ENCODE assay signal across 9 cellular contexts in genomic region chr11:128555606-128556005, GRCh38. TPM values are rescaled to one million over a fixed set of nuclear protein-coding genes. Genes with fewer than 3 reads are reported as not detected.
DNase-seq lines count a peak whose midpoint lies in the region; ATAC-seq and TF ChIP-seq lines count a peak whose summit lies in the region.
"Had no signal": no experiment of that assay in that cellular context is flagged by ENCODE, and none has a peak within 500 bp of the region (broad histone marks: within the 10 kb centered on the region; RNA-seq: fewer than 3 reads in every experiment).

No MANE protein-coding gene starts in this region.

- H3K27ac ChIP-seq in esophagus squamous epithelium = no peak overlapping the region

- no peaks in the 10 kb centered on the region for H3K9me2 ChIP-seq in Loucy (replicated peaks; ENCODE audit: low read depth, low read length)

- H3K27me3 Mint-ChIP-seq in neural crest cell (ENCODE audit: low read depth) = peaks cover 50% of the 10 kb centered on the region
- no peaks in the 10 kb centered on the region for H3K27me3 Mint-ChIP-seq in stimulated activated naive B cell treated with anti-CD40 and anti-IgM and Interleukin-4, amounts not matched to agents 10 μg/mL and 1 μg/mL and 100 μg/mL, for 72 hours
- H3K27me3 Mint-ChIP-seq: activated CD4-positive, alpha-beta memory T cell treated with anti-CD3 and anti-CD28 coated beads for 36 hours had no signal

- H3K36me3 Mint-ChIP-seq in neural crest cell (ENCODE audit: low read depth) = no peaks in the 10 kb centered on the region
- no peaks in the 10 kb centered on the region for H3K36me3 Mint-ChIP-seq in stimulated activated naive B cell treated with anti-CD40 and anti-IgM and Interleukin-4, amounts not matched to agents 10 μg/mL and 1 μg/mL and 100 μg/mL, for 72 hours
- H3K36me3 Mint-ChIP-seq: activated CD4-positive, alpha-beta memory T cell treated with anti-CD3 and anti-CD28 coated beads for 36 hours had no signal

- H3K27me3 ChIP-seq in Loucy (ENCODE audit: insufficient read depth, low read length, poor library complexity, severe bottlenecking) = no peaks in the 10 kb centered on the region
- no peaks in the 10 kb centered on the region for H3K27me3 ChIP-seq in esophagus squamous epithelium

- 0 out of 2 replicates have a peak, but pooled peaks cover 4% of the 10 kb centered on the region for H3F3A ChIP-seq in Loucy (ENCODE audit: low read depth)

- H3K9me3 Mint-ChIP-seq in neural crest cell = no peaks in the 10 kb centered on the region
- peaks cover 0 to under 1% of the 10 kb centered on the region in 2 donors for H3K9me3 Mint-ChIP-seq in stimulated activated naive B cell treated with anti-CD40 and anti-IgM and Interleukin-4, amounts not matched to agents 10 μg/mL and 1 μg/mL and 100 μg/mL, for 72 hours
- H3K9me3 Mint-ChIP-seq: activated CD4-positive, alpha-beta memory T cell treated with anti-CD3 and anti-CD28 coated beads for 36 hours had no signal

- ATAC-seq in stimulated activated naive B cell treated with anti-CD40 and anti-IgM and Interleukin-4, amounts not matched to agents 10 μg/mL and 1 μg/mL and 100 μg/mL, for 72 hours (replicated peaks) = no peak
- no peak for ATAC-seq in GM21390 (IDR thresholded peaks at IDR 0.05; ENCODE audit: unreplicated experiment)
- ATAC-seq in GM21786 (IDR thresholded peaks at IDR 0.05; ENCODE audit: unreplicated experiment) = no peak

- DNase-seq in EH (ENCODE audit: low read depth) (peak; percentile 60), dermis microvascular lymphatic vessel endothelial cell (ENCODE audit: low read depth in 2 of 2) (peak; percentile 58 to 72), neural crest cell (ENCODE audit: low read depth, low spot score) (no peak), esophagus squamous epithelium (lab: John Stamatoyannopoulos, UW) (no peak)
- DNase-seq in stimulated activated naive B cell treated with anti-CD40 and anti-IgM and Interleukin-4, amounts not matched to agents 10 μg/mL and 1 μg/mL and 100 μg/mL, for 72 hours = no peak
- DNase-seq: activated CD4-positive, alpha-beta memory T cell treated with anti-CD3 and anti-CD28 coated beads for 36 hours had no signal

- no peak overlapping the region for H3K4me3 Mint-ChIP-seq in neural crest cell
- H3K4me3 Mint-ChIP-seq in stimulated activated naive B cell treated with anti-CD40 and anti-IgM and Interleukin-4, amounts not matched to agents 10 μg/mL and 1 μg/mL and 100 μg/mL, for 72 hours = no peak overlapping the region
- H3K4me3 Mint-ChIP-seq: activated CD4-positive, alpha-beta memory T cell treated with anti-CD3 and anti-CD28 coated beads for 36 hours had no signal

- peaks cover 38% of the 10 kb centered on the region for H3K4me1 Mint-ChIP-seq in neural crest cell
- peaks cover 39 to 58% of the 10 kb centered on the region in 2 donors for H3K4me1 Mint-ChIP-seq in stimulated activated naive B cell treated with anti-CD40 and anti-IgM and Interleukin-4, amounts not matched to agents 10 μg/mL and 1 μg/mL and 100 μg/mL, for 72 hours

- no peak overlapping the region for H3K27ac Mint-ChIP-seq in neural crest cell (ENCODE audit: unreplicated experiment)
- no peak overlapping the region for H3K27ac Mint-ChIP-seq in stimulated activated naive B cell treated with anti-CD40 and anti-IgM and Interleukin-4, amounts not matched to agents 10 μg/mL and 1 μg/mL and 100 μg/mL, for 72 hours
- H3K27ac Mint-ChIP-seq: activated CD4-positive, alpha-beta memory T cell treated with anti-CD3 and anti-CD28 coated beads for 36 hours had no signal

- H2AFZ ChIP-seq in Loucy (ENCODE audit: low read length) = no peak overlapping the region

- no peaks in the 10 kb centered on the region for H4K20me1 ChIP-seq in Loucy (ENCODE audit: insufficient read depth, low read length, poor library complexity, severe bottlenecking)

- peaks cover 50% of the 10 kb centered on the region for H3K4me1 ChIP-seq in Loucy (ENCODE audit: insufficient read depth, low read length, poor library complexity, severe bottlenecking)
- H3K4me1 ChIP-seq in esophagus squamous epithelium = peaks cover 0 to 14% (median 4%) of the 10 kb centered on the region in 3 donors

- TF ChIP-seq CTCF in Loucy (conservative IDR thresholded peaks at IDR 0.05; ENCODE audit: low read length) = peak; percentile 54
- TF ChIP-seq CTCF in neural crest cell (conservative IDR thresholded peaks at IDR 0.05) = peak; percentile 32
- TF ChIP-seq CTCF in esophagus squamous epithelium (IDR thresholded peaks at IDR 0.05) = peak in 1 of 6 experiments; percentile 9

- H3K9ac ChIP-seq in Loucy (ENCODE audit: low read depth, low read length, poor library complexity, severe bottlenecking) = no peak overlapping the region

- WGBS in esophagus squamous epithelium, 2 donors = 62 to 94% methylated on average over 2 of the region's 2 CpGs

- H3K36me3 ChIP-seq in Loucy (ENCODE audit: insufficient read depth, low read length) = no peaks in the 10 kb centered on the region
- H3K36me3 ChIP-seq in esophagus squamous epithelium = no peaks in the 10 kb centered on the region

- TF ChIP-seq POLR2A in esophagus squamous epithelium (IDR thresholded peaks at IDR 0.05) = no peak

- no peak overlapping the region for H3K4me3 ChIP-seq in Loucy (ENCODE audit: low read length, poor library complexity, severe bottlenecking)
- no peak overlapping the region for H3K4me3 ChIP-seq in esophagus squamous epithelium

- no peaks in the 10 kb centered on the region for H3K9me3 ChIP-seq in Loucy (ENCODE audit: insufficient read depth, low read depth, low read length)
- H3K9me3 ChIP-seq in esophagus squamous epithelium = no peaks in the 10 kb centered on the region

- H3K79me2 ChIP-seq in Loucy (ENCODE audit: insufficient read depth, low read length) = no peaks in the 10 kb centered on the region

- intact Hi-C loops in esophagus squamous epithelium (cut with DNase I) = no loop called here

- no peak overlapping the region for H3K4me2 ChIP-seq in Loucy (ENCODE audit: low read depth, low read length, poor library complexity, severe bottlenecking)

RNA-seq across cellular contexts. Expression of gene ETS1, which starts 31.8 kb away (rescaled TPM):
- total RNA-seq in dermis microvascular lymphatic vessel endothelial cell = 81.3 and 109 TPM in 2 replicates
- total RNA-seq in neural crest cell = 55.9 and 69.3 TPM in 2 replicates
- total RNA-seq in esophagus squamous epithelium = 10 to 100 TPM in 3 of 4 donors, 1 to 10 TPM in 1; 3.4 to 37.0 (median 16.4) TPM

Comparison
In these comparisons a context has a peak if more than half of its experiments do, and no peak if none do; other contexts are left out.
1. DNase-seq: peak in EH (single experiment) and dermis microvascular lymphatic vessel endothelial cell (2 of 2); none in neural crest cell (single experiment), esophagus squamous epithelium (single experiment) and stimulated activated naive B cell treated with anti-CD40 and anti-IgM and Interleukin-4, amounts not matched to agents 10 μg/mL and 1 μg/mL and 100 μg/mL, for 72 hours (single experiment).